ENCODE assay signal across 23 cellular contexts in genomic region chr6:4567141-4567540, GRCh38.
DNase-seq lines count a peak whose midpoint lies in the region; ATAC-seq and TF ChIP-seq lines count a peak whose summit lies in the region.
"Had no signal": no experiment of that assay in that cellular context is flagged by ENCODE, and none has a peak within 500 bp of the region (broad histone marks: within the 10 kb centered on the region; RNA-seq: fewer than 3 reads in every experiment).

No MANE protein-coding gene starts in this region.

- H3K27ac ChIP-seq in heart right ventricle (no peak overlapping the region), SJCRH30 (no peak overlapping the region)
- H3K27ac ChIP-seq: body of pancreas, coronary artery, neutrophil, WERI-Rb-1 had no signal

- no peak for TF ChIP-seq CTCF in choroid plexus epithelial cell (conservative IDR thresholded peaks at IDR 0.05; ENCODE audit: low read depth, low read length)
- no peak for TF ChIP-seq CTCF in heart right ventricle (IDR thresholded peaks at IDR 0.05)

- DNase-seq in COLO829 (ENCODE audit: low spot score) (peak; percentile 57), NCI-H226 (peak; percentile 56), choroid plexus epithelial cell (ENCODE audit: low read depth) (peak; percentile 59), iris pigment epithelial cell (ENCODE audit: low read depth) (peak; percentile 74), heart right ventricle (no peak), NCI-H2171 treated with DMSO at 0.1 percent for 48 hours (lab: John Stamatoyannopoulos, UW) (no peak), SJCRH30 (no peak)
- DNase-seq: activated naive CD4-positive, alpha-beta T cell treated with anti-CD3 and anti-CD28 coated beads for 36 hours; body of pancreas; CD4-positive, alpha-beta T cell; DND-41; NCI-H1092; NCI-H2029 treated with DMSO at 0.1 percent for 48 hours; NCI-H510A treated with DMSO at 0.1 percent for 48 hours; retina; SHP77 treated with DMSO at 0.1 percent for 48 hours; stimulated activated CD4-positive, alpha-beta T cell treated with anti-CD3 and anti-CD28 coated beads, Interleukin-12 subunit alpha, Interleukin-12 subunit beta, amount 100 ng/mL, for 4 hours; stimulated activated CD8-positive, alpha-beta memory T cell treated with anti-CD3 and anti-CD28 coated beads, Interleukin-4, amount 100 ng/mL, for 48 hours; substantia nigra; WERI-Rb-1 had no signal

- peaks cover 0 to 29% (median 18%) of the 10 kb centered on the region in 11 donors for H3K9me3 ChIP-seq in heart right ventricle
- no peaks in the 10 kb centered on the region for H3K9me3 ChIP-seq in SJCRH30 (replicated peaks)
- H3K9me3 ChIP-seq: body of pancreas, neutrophil had no signal

- H3K4me3 ChIP-seq in choroid plexus epithelial cell (ENCODE audit: low read depth, low read length), result no peak overlapping the region
- H3K4me3 ChIP-seq in heart right ventricle, result no peak overlapping the region
- no peak overlapping the region for H3K4me3 ChIP-seq in SJCRH30
- H3K4me3 ChIP-seq: body of pancreas, coronary artery had no signal

- ATAC-seq in heart right ventricle (no peak), GM19351 (IDR thresholded peaks at IDR 0.05; ENCODE audit: unreplicated experiment) (no peak)
- ATAC-seq: body of pancreas had no signal

- WGBS in heart right ventricle, 2 donors, result 71 to 76% methylated on average over 3 of the region's 3 CpGs

- intact Hi-C loops in heart right ventricle (cut with DNase I), result no loop called here

- H3K36me3 ChIP-seq in heart right ventricle (no peaks in the 10 kb centered on the region), SJCRH30 (no peaks in the 10 kb centered on the region)
- H3K36me3 ChIP-seq: neutrophil, WERI-Rb-1 had no signal

- H3K4me1 ChIP-seq in heart right ventricle (no peaks in the 10 kb centered on the region), SJCRH30 (0 out of 2 replicates have a peak, but pooled peaks cover 2% of the 10 kb centered on the region)
- H3K4me1 ChIP-seq: body of pancreas had no signal

- no peaks in the 10 kb centered on the region for H3K27me3 ChIP-seq in heart right ventricle
- H3K27me3 ChIP-seq in SJCRH30, result no peaks in the 10 kb centered on the region
- H3K27me3 ChIP-seq: body of pancreas, neutrophil had no signal

Comparison
In these comparisons a context has a peak if more than half of its experiments do, and no peak if none do; other contexts are left out.
1. DNase-seq: peak in COLO829 (single experiment), NCI-H226 (single experiment), choroid plexus epithelial cell (single experiment) and iris pigment epithelial cell (single experiment); none in heart right ventricle (0 of 2), NCI-H2171 treated with DMSO at 0.1 percent for 48 hours (single experiment) and SJCRH30 (0 of 2).